Comparison of ENCODE assay signal across 8 cellular contexts in genomic region chr6:31659649-31660223, GRCh38. TPM values are rescaled to one million over a fixed set of nuclear protein-coding genes. Genes with fewer than 3 reads are reported as not detected.
DNase-seq lines count a peak whose midpoint lies in the region; ATAC-seq, FAIRE-seq and TF ChIP-seq lines count a peak whose summit lies in the region.

No MANE protein-coding gene starts in this region.

- no peak for FAIRE-seq in urothelium cell line (lab: Jason Lieb, UNC)

- DNase-seq in ELR (ENCODE audit: low read depth) (peak; percentile 58), NCI-H69 (lab: John Stamatoyannopoulos, UW) (peak; percentile 37), memory B cell (ENCODE audit: low spot score in 2 of 2) (no peak), urothelium cell line (ENCODE audit: low spot score) (peak; percentile 34), omental fat pad (ENCODE audit: low spot score) (no peak), NCI-H2107 (lab: John Stamatoyannopoulos, UW) (no peak), globus pallidus (ENCODE audit: low spot score) (no peak)
- no peak for DNase-seq in central memory CD8-positive, alpha-beta T cell (ENCODE audit: low spot score in 2 of 2)

- TF ChIP-seq CTCF in omental fat pad (IDR thresholded peaks at IDR 0.05): no peak

- ATAC-seq in central memory CD8-positive, alpha-beta T cell (replicated peaks; ENCODE audit: extremely low read depth, poor library complexity, severe bottlenecking): peak; percentile 54
- peak; percentile 62 for ATAC-seq in memory B cell (ENCODE audit: low read depth)
- ATAC-seq in omental fat pad (ENCODE audit: low FRiP score): no peak

- no peaks in the 10 kb centered on the region for H3K9me3 Mint-ChIP-seq in central memory CD8-positive, alpha-beta T cell
- no peaks in the 10 kb centered on the region for H3K9me3 Mint-ChIP-seq in memory B cell

- H3K36me3 Mint-ChIP-seq in central memory CD8-positive, alpha-beta T cell (ENCODE audit: insufficient read depth): peaks cover 27% of the 10 kb centered on the region
- H3K36me3 Mint-ChIP-seq in memory B cell: peaks cover 22% of the 10 kb centered on the region

- H3K4me3 Mint-ChIP-seq in central memory CD8-positive, alpha-beta T cell: peak overlapping the region; percentile 90
- peak overlapping the region; percentile 94 for H3K4me3 Mint-ChIP-seq in memory B cell

- peaks cover 75% of the 10 kb centered on the region for H3K4me1 Mint-ChIP-seq in central memory CD8-positive, alpha-beta T cell
- peaks cover 69% of the 10 kb centered on the region for H3K4me1 Mint-ChIP-seq in memory B cell

- H3K27ac Mint-ChIP-seq in central memory CD8-positive, alpha-beta T cell (ENCODE audit: low read depth): peak overlapping the region; percentile 78
- peak overlapping the region; percentile 87 for H3K27ac Mint-ChIP-seq in memory B cell

- H3K27me3 Mint-ChIP-seq in central memory CD8-positive, alpha-beta T cell: no peaks in the 10 kb centered on the region
- H3K27me3 Mint-ChIP-seq in memory B cell: no peaks in the 10 kb centered on the region

RNA-seq across cellular contexts. Expression of gene C6orf47, which starts 0.8 kb away (rescaled TPM):
- 10 to 100 TPM; 16.8 to 24.7 (median 21.2) TPM for total RNA-seq in omental fat pad

RNA-seq across cellular contexts. Expression of gene APOM, which starts 4.0 kb away (rescaled TPM):
- total RNA-seq in omental fat pad: 1 to 10 TPM; 2.4 to 5.0 (median 3.6) TPM

RNA-seq across cellular contexts. Expression of gene GPANK1, which starts 5.1 kb away (rescaled TPM):
- 10 to 100 TPM in 3 of 4 donors, 1 to 10 TPM in 1; 7.1 to 23.6 (median 15.6) TPM for total RNA-seq in omental fat pad

RNA-seq across cellular contexts. Expression of gene CSNK2B, which starts 6.1 kb away (rescaled TPM):
- total RNA-seq in omental fat pad: 100 to 1,000 TPM; 130 to 202 (median 184) TPM

RNA-seq across cellular contexts. Expression of gene BAG6, which starts 7.3 kb away (rescaled TPM):
- total RNA-seq in omental fat pad: 100 to 1,000 TPM; 137 to 231 (median 157) TPM

Comparison
In these comparisons a context has a peak if more than half of its experiments do, and no peak if none do; other contexts are left out.
1. DNase-seq: peak in ELR (single experiment), NCI-H69 (single experiment) and urothelium cell line (single experiment); none in central memory CD8-positive, alpha-beta T cell (0 of 2), memory B cell (0 of 2), omental fat pad (single experiment), NCI-H2107 (single experiment) and globus pallidus (single experiment).